Comparison of ENCODE assay signal across 25 cellular contexts in genomic region chr1:202225131-202225530, GRCh38. TPM values are rescaled to one million over a fixed set of nuclear protein-coding genes. Genes with fewer than 3 reads are reported as not detected.
"Had no signal": no experiment of that assay in that cellular context is flagged by ENCODE, and none has a peak within 500 bp of the region (broad histone marks: within the 10 kb centered on the region; RNA-seq: fewer than 3 reads in every experiment).

No MANE protein-coding gene starts in this region.

- ATAC-seq: heart left ventricle; left colon; left ventricle myocardium superior; naive thymus-derived CD4-positive, alpha-beta T cell; sciatic nerve; stimulated activated naive B cell treated with anti-CD40 and anti-IgM and Interleukin-4, amounts not matched to agents 10 μg/mL and 1 μg/mL and 100 μg/mL, for 72 hours; stimulated activated naive CD8-positive, alpha-beta T cell treated with anti-CD3 and anti-CD28 coated beads, Interleukin-15, amount 100 ng/mL, for 72 hours; upper lobe of right lung had no signal

- DNase-seq: dorsolateral prefrontal cortex; effector CD8-positive, alpha-beta T cell; foreskin melanocyte; heart left ventricle; hippocampal formation; left colon; left ventricle myocardium superior; mesenchymal stem cell; naive thymus-derived CD4-positive, alpha-beta T cell; nephron progenitor cell; spleen; stimulated activated CD4-positive, alpha-beta T cell treated with anti-CD3 and anti-CD28 coated beads, Interleukin-15, amount 100 ng/mL, for 24 hours; stimulated activated CD4-positive, alpha-beta T cell treated with anti-CD3 and anti-CD28 coated beads, Interleukin-1b, Interleukin-23, amount 100 ng/mL, for 48 hours; stimulated activated CD4-positive, alpha-beta T cell treated with anti-CD3 and anti-CD28 coated beads, Interleukin-4, amount 100 ng/mL, for 4 hours; stimulated activated naive B cell treated with anti-CD40 and anti-IgM and Interleukin-4, amounts not matched to agents 10 μg/mL and 1 μg/mL and 100 μg/mL, for 72 hours; stimulated activated naive CD8-positive, alpha-beta T cell treated with anti-CD3 and anti-CD28 coated beads, Interleukin-15, amount 100 ng/mL, for 72 hours; testis; upper lobe of right lung had no signal

- H3K9me3 Mint-ChIP-seq: naive thymus-derived CD4-positive, alpha-beta T cell; nephron progenitor cell; stimulated activated naive B cell treated with anti-CD40 and anti-IgM and Interleukin-4, amounts not matched to agents 10 μg/mL and 1 μg/mL and 100 μg/mL, for 72 hours; stimulated activated naive CD8-positive, alpha-beta T cell treated with anti-CD3 and anti-CD28 coated beads, Interleukin-15, amount 100 ng/mL, for 72 hours had no signal

- H3K27me3 ChIP-seq: spleen, testis, upper lobe of right lung, vagina had no signal

- H3K4me1 ChIP-seq: upper lobe of right lung had no signal

- H3K9me3 ChIP-seq: heart left ventricle, spleen, testis, tibial nerve, upper lobe of right lung, vagina had no signal

- H3K27ac Mint-ChIP-seq: naive thymus-derived CD4-positive, alpha-beta T cell; nephron progenitor cell; stimulated activated naive B cell treated with anti-CD40 and anti-IgM and Interleukin-4, amounts not matched to agents 10 μg/mL and 1 μg/mL and 100 μg/mL, for 72 hours; stimulated activated naive CD8-positive, alpha-beta T cell treated with anti-CD3 and anti-CD28 coated beads, Interleukin-15, amount 100 ng/mL, for 72 hours had no signal

- H3K27ac ChIP-seq: dorsolateral prefrontal cortex, heart left ventricle, spleen, testis, tibial nerve, upper lobe of right lung, vagina had no signal

- H3K36me3 ChIP-seq: heart left ventricle, spleen, tibial nerve, upper lobe of right lung, vagina had no signal

- H3K4me3 Mint-ChIP-seq: naive thymus-derived CD4-positive, alpha-beta T cell; nephron progenitor cell; stimulated activated naive B cell treated with anti-CD40 and anti-IgM and Interleukin-4, amounts not matched to agents 10 μg/mL and 1 μg/mL and 100 μg/mL, for 72 hours; stimulated activated naive CD8-positive, alpha-beta T cell treated with anti-CD3 and anti-CD28 coated beads, Interleukin-15, amount 100 ng/mL, for 72 hours had no signal

- H3K4me3 ChIP-seq: dorsolateral prefrontal cortex, heart left ventricle, lung, spleen, testis, tibial nerve, upper lobe of right lung, vagina had no signal

- H3K36me3 Mint-ChIP-seq: naive thymus-derived CD4-positive, alpha-beta T cell; stimulated activated naive B cell treated with anti-CD40 and anti-IgM and Interleukin-4, amounts not matched to agents 10 μg/mL and 1 μg/mL and 100 μg/mL, for 72 hours had no signal

RNA-seq across cellular contexts. Expression of gene LGR6, which starts 31.5 kb away (rescaled TPM):
- total RNA-seq: glomerular endothelial cell, pulmonary artery endothelial cell, subcutaneous adipose tissue had no signal
